In genomic region chr5:154851351-154851750, GRCh38 we compare ENCODE assay signal across 16 cellular contexts. TPM values are rescaled to one million over a fixed set of nuclear protein-coding genes. Genes with fewer than 3 reads are reported as not detected.
DNase-seq lines count a peak whose midpoint lies in the region; ATAC-seq and TF ChIP-seq lines count a peak whose summit lies in the region.
"Had no signal": no experiment of that assay in that cellular context is flagged by ENCODE, and none has a peak within 500 bp of the region (broad histone marks: within the 10 kb centered on the region; RNA-seq: fewer than 3 reads in every experiment).

No MANE protein-coding gene starts in this region.

- TF ChIP-seq CTCF in left ventricle myocardium inferior (IDR thresholded peaks at IDR 0.05; ENCODE audit: borderline replicate concordance): no peak
- TF ChIP-seq CTCF in psoas muscle (IDR thresholded peaks at IDR 0.05): no peak

- H3K27me3 ChIP-seq in left ventricle myocardium inferior (ENCODE audit: low read depth): no peaks in the 10 kb centered on the region
- no peaks in the 10 kb centered on the region for H3K27me3 ChIP-seq in layer of hippocampus (ENCODE audit: control insufficient read depth, insufficient read depth, low read length)
- no peaks in the 10 kb centered on the region for H3K27me3 ChIP-seq in psoas muscle (ENCODE audit: insufficient read depth in 3 of 3, low read length in 2 of 3)

- H3K36me3 ChIP-seq in left ventricle myocardium inferior: peaks cover 8% of the 10 kb centered on the region
- no peaks in the 10 kb centered on the region for H3K36me3 ChIP-seq in psoas muscle (ENCODE audit: insufficient read depth in 1 of 2, low read depth in 1 of 2)

- no peak for DNase-seq in left ventricle myocardium inferior
- DNase-seq in Right ventricle myocardium inferior (ENCODE audit: missing footprints): no peak
- DNase-seq in psoas muscle: no peak
- DNase-seq in activated gamma-delta T cell treated with Interleukin-2 at 50 U/mL for 16 hours: no peak
- no peak for DNase-seq in SK-N-DZ (ENCODE audit: low spot score)
- DNase-seq in cortex of kidney (lab: John Stamatoyannopoulos, UW): no peak
- DNase-seq: ACHN; activated CD4-positive, alpha-beta T cell treated with anti-CD3 and anti-CD28 coated beads for 48 hours; activated T-cell treated with anti-CD3 and anti-CD28 coated beads, Interleukin-2, amount 50 U/mL, for 1 hour; amniotic stem cell; Caco-2; NCI-H146; NCI-H69; stimulated activated CD4-positive, alpha-beta T cell treated with anti-CD3 and anti-CD28 coated beads, Interleukin-2, amount 100 ng/mL, for 48 hours had no signal

- H3K4me3 ChIP-seq in left ventricle myocardium inferior (peak overlapping the region; percentile 73), psoas muscle (no peak overlapping the region)

- H3K9me3 ChIP-seq in left ventricle myocardium inferior (replicated peaks) (no peaks in the 10 kb centered on the region), psoas muscle (no peaks in the 10 kb centered on the region)
- H3K9me3 ChIP-seq: Caco-2 had no signal

- ATAC-seq in Right ventricle myocardium inferior: no peak
- no peak for ATAC-seq in psoas muscle
- ATAC-seq in HG03378 (IDR thresholded peaks at IDR 0.05; ENCODE audit: unreplicated experiment): no peak

- peak overlapping the region; percentile 92 for H3K27ac ChIP-seq in left ventricle myocardium inferior (replicated peaks)
- peak overlapping the region; percentile 85 for H3K27ac ChIP-seq in layer of hippocampus (ENCODE audit: low read depth, low read length)
- H3K27ac ChIP-seq in psoas muscle: peak overlapping the region; percentile 64

- H3K4me1 ChIP-seq in left ventricle myocardium inferior: peaks cover 52% of the 10 kb centered on the region
- H3K4me1 ChIP-seq in psoas muscle: peaks cover 18% of the 10 kb centered on the region
- H3K4me1 ChIP-seq: Caco-2 had no signal

- intact Hi-C loops in left ventricle myocardium inferior (cut with micrococcal nuclease) (no loop called here), Right ventricle myocardium inferior (cut with DNase I) (loop anchor here (10.0 kb wide), 1 partner anchor 377 kb away; the partner anchor contains the start of gene HAND1), psoas muscle (cut with DNase I) (no loop called here)

- WGBS in psoas muscle, 3 donors: 84 to 91% (median 88%) methylated on average over 3 of the region's 3 CpGs

RNA-seq across cellular contexts. Expression of gene FAXDC2, which starts 0.9 kb away (rescaled TPM):
- total RNA-seq in left ventricle myocardium inferior (23.5 TPM), Right ventricle myocardium inferior (27.6 TPM), psoas muscle (10 to 100 TPM in 1 of 4 donors, 1 to 10 TPM in 3; 1.5 to 11.0 (median 2.5) TPM)
- 1 to 10 TPM; 2.8 to 4.6 (median 4.4) TPM for polyA plus RNA-seq in psoas muscle
- polyA plus RNA-seq in SK-N-DZ (2014; cell fraction: cytosol; rRNA removed): 6.4 and 9.5 TPM in 2 replicates
- 6.4 and 9.0 TPM in 2 replicates for polyA plus RNA-seq in SK-N-DZ (2014; cell fraction: nucleus; rRNA removed)

RNA-seq across cellular contexts. Expression of gene CNOT8, which starts 7.1 kb away (rescaled TPM):
- 23.3 TPM for total RNA-seq in left ventricle myocardium inferior
- total RNA-seq in Right ventricle myocardium inferior: 26.3 TPM
- 10 to 100 TPM; 14.2 to 17.2 (median 16.2) TPM for total RNA-seq in psoas muscle
- polyA plus RNA-seq in psoas muscle: 10 to 100 TPM; 14.3 to 33.9 (median 22.7) TPM
- polyA plus RNA-seq in SK-N-DZ (2014; cell fraction: cytosol; rRNA removed): 108 and 151 TPM in 2 replicates
- polyA plus RNA-seq in SK-N-DZ (2014; cell fraction: nucleus; rRNA removed): 59.7 and 74.1 TPM in 2 replicates
